In genomic region chr1:207499573-207499972, GRCh38 we compare ENCODE assay signal across 7 cellular contexts. TPM values are rescaled to one million over a fixed set of nuclear protein-coding genes. Genes with fewer than 3 reads are reported as not detected.
A peak's percentile ranks its signal among the peaks of the same experiment; 100 is the strongest.
DNase-seq lines count a peak whose midpoint lies in the region; ATAC-seq and TF ChIP-seq lines count a peak whose summit lies in the region.

No MANE protein-coding gene starts in this region.

- peaks cover 3% of the 10 kb centered on the region; the same call in 1 of the 2 replicates for H3K4me1 ChIP-seq in MM.1S (ENCODE audit: low read length)
- H3K4me1 ChIP-seq in RWPE2 (ENCODE audit: insufficient read depth, poor library complexity, severe bottlenecking): no peaks in the 10 kb centered on the region
- H3K4me1 ChIP-seq in neuronal stem cell (ENCODE audit: control insufficient read depth in 2 of 2, insufficient read depth in 1 of 2, low read depth in 1 of 2, low read length in 2 of 2): peaks cover 0 to 2% of the 10 kb centered on the region in 2 donors

- H3K9me3 ChIP-seq in MM.1S (replicated peaks; ENCODE audit: insufficient read depth, low read length): no peaks in the 10 kb centered on the region
- H3K9me3 ChIP-seq in RWPE2 (ENCODE audit: severe bottlenecking): no peaks in the 10 kb centered on the region
- no peaks in the 10 kb centered on the region for H3K9me3 ChIP-seq in neuronal stem cell (replicated peaks in 1 of 2; ENCODE audit: control insufficient read depth in 2 of 2, insufficient read depth in 1 of 2, low read depth in 1 of 2, low read length in 2 of 2)

- no peak overlapping the region for H3K18ac ChIP-seq in neuronal stem cell (ENCODE audit: low read length)

- no peak overlapping the region for H2BK15ac ChIP-seq in neuronal stem cell (ENCODE audit: low read length)

- no peak overlapping the region for H2AK5ac ChIP-seq in neuronal stem cell (ENCODE audit: low read depth, low read length)

- DNase-seq in MM.1S (peak; percentile 80), RWPE2 (ENCODE audit: low spot score) (no peak), activated T-helper 1 cell treated with Interleukin-2 at 50 U/mL for 16 hours (ENCODE audit: low read depth) (peak; percentile 22), fibroblast of pulmonary artery (ENCODE audit: low read depth) (peak; percentile 76), neuronal stem cell (ENCODE audit: low spot score) (peak; percentile 58), superior temporal gyrus (ENCODE audit: extremely low spot score) (peak; percentile 89)

- H3K36me3 ChIP-seq in MM.1S (replicated peaks; ENCODE audit: insufficient read depth, low read length): no peaks in the 10 kb centered on the region
- no peaks in the 10 kb centered on the region for H3K36me3 ChIP-seq in RWPE2 (ENCODE audit: low read depth)
- H3K36me3 ChIP-seq in neuronal stem cell (replicated peaks in 1 of 2; ENCODE audit: control insufficient read depth in 2 of 2, insufficient read depth in 2 of 2, low read length in 2 of 2): no peaks in the 10 kb centered on the region

- H3K27me3 ChIP-seq in MM.1S (replicated peaks; ENCODE audit: insufficient read depth, low read length) (peaks cover 21% of the 10 kb centered on the region), RWPE2 (ENCODE audit: insufficient read depth, poor library complexity, severe bottlenecking) (peaks cover 75% of the 10 kb centered on the region), neuronal stem cell (ENCODE audit: control insufficient read depth in 3 of 3, insufficient read depth in 3 of 3, low read depth in 1 of 3, low read length in 3 of 3) (peaks cover 2 to 46% (median 17%) of the 10 kb centered on the region in 3 experiments)

- no peak overlapping the region for H3K4ac ChIP-seq in neuronal stem cell (ENCODE audit: low read length)

- no peak overlapping the region for H2BK12ac ChIP-seq in neuronal stem cell (ENCODE audit: low read length)

- H2BK5ac ChIP-seq in neuronal stem cell (ENCODE audit: low read length): no peak overlapping the region

- no peak overlapping the region for H3K14ac ChIP-seq in neuronal stem cell (ENCODE audit: low read length)

- no CpG with 5 or more reads among the region's 4 CpGs for WGBS in neuronal stem cell (ENCODE audit: extremely low coverage in 2 of 2, insufficient read length in 2 of 2, insufficient replicate concordance in 1 of 2), 2 donors

- no peak overlapping the region for H2BK120ac ChIP-seq in neuronal stem cell (ENCODE audit: low read depth, low read length)

- no peak for TF ChIP-seq POLR2A in GM18505 (IDR thresholded peaks at IDR 0.05; ENCODE audit: borderline replicate concordance, extremely low read depth, insufficient read depth, insufficient read length)

- no peak overlapping the region for H3K23ac ChIP-seq in neuronal stem cell (ENCODE audit: low read depth, low read length, poor library complexity)

- no peaks in the 10 kb centered on the region for H3K9me2 ChIP-seq in MM.1S (replicated peaks; ENCODE audit: insufficient read depth, low read length)

- TF ChIP-seq CTCF in MM.1S (IDR thresholded peaks at IDR 0.05; ENCODE audit: low read length): peak; percentile 94
- TF ChIP-seq CTCF in RWPE2 (IDR thresholded peaks at IDR 0.05; ENCODE audit: poor library complexity, severe bottlenecking): peak; percentile 85
- peak; percentile 72 for TF ChIP-seq CTCF in fibroblast of pulmonary artery (IDR thresholded peaks at IDR 0.05; ENCODE audit: low read length, missing control alignments)

- peak; percentile 50 for ATAC-seq in GM18505 (IDR thresholded peaks at IDR 0.05; ENCODE audit: unreplicated experiment)
- peak; percentile 79 for ATAC-seq in RWPE2 (ENCODE audit: low read depth)

- H3K4me3 ChIP-seq in MM.1S (ENCODE audit: low read length) (no peak overlapping the region), RWPE2 (ENCODE audit: severe bottlenecking) (no peak overlapping the region), fibroblast of pulmonary artery (replicated peaks; ENCODE audit: low read depth, low read length) (no peak overlapping the region), neuronal stem cell (ENCODE audit: low read length in 2 of 2) (no peak overlapping the region)

- H2AFZ ChIP-seq in MM.1S (ENCODE audit: low read length) (no peak overlapping the region), neuronal stem cell (ENCODE audit: low read length) (no peak overlapping the region)

- H3K4me2 ChIP-seq in MM.1S (ENCODE audit: low read depth, low read length) (no peak overlapping the region), neuronal stem cell (ENCODE audit: insufficient read depth, low read length, poor library complexity, severe bottlenecking) (no peak overlapping the region)

- no peaks in the 10 kb centered on the region for H4K20me1 ChIP-seq in MM.1S (ENCODE audit: insufficient read depth, low read length)

- H3K9ac ChIP-seq in MM.1S (ENCODE audit: low read length) (no peak overlapping the region), neuronal stem cell (ENCODE audit: low read depth, low read length, poor library complexity) (no peak overlapping the region)

- no peaks in the 10 kb centered on the region for H3K79me2 ChIP-seq in MM.1S (ENCODE audit: low read length)

- no peaks in the 10 kb centered on the region for H3K79me1 ChIP-seq in neuronal stem cell (ENCODE audit: low read depth, low read length)

- H3F3A ChIP-seq in MM.1S (ENCODE audit: insufficient read depth, low read length): no peaks in the 10 kb centered on the region

- H4K8ac ChIP-seq in neuronal stem cell (ENCODE audit: low read depth, low read length): no peak overlapping the region

- H3K27ac ChIP-seq in MM.1S (ENCODE audit: low read length) (no peak overlapping the region), RWPE2 (ENCODE audit: poor library complexity, severe bottlenecking) (no peak overlapping the region), neuronal stem cell (replicated peaks; ENCODE audit: low read length) (no peak overlapping the region)

- H4K91ac ChIP-seq in neuronal stem cell (ENCODE audit: low read depth, low read length, poor library complexity): no peak overlapping the region

RNA-seq across cellular contexts. Expression of gene CR1, which starts 3.6 kb away (rescaled TPM):
- 0.07 TPM for polyA plus RNA-seq in neuronal stem cell (2013, experiment 1 of 2)
- polyA plus RNA-seq in neuronal stem cell (2013, experiment 2 of 2): 0.07 TPM

RNA-seq across cellular contexts. Expression of gene CR2, which starts 45.4 kb away (rescaled TPM):
- not detected for polyA plus RNA-seq in neuronal stem cell (2013, experiment 1 of 2)
- 0.01 TPM for polyA plus RNA-seq in neuronal stem cell (2013, experiment 2 of 2)
